In the genomic region with DNA sequence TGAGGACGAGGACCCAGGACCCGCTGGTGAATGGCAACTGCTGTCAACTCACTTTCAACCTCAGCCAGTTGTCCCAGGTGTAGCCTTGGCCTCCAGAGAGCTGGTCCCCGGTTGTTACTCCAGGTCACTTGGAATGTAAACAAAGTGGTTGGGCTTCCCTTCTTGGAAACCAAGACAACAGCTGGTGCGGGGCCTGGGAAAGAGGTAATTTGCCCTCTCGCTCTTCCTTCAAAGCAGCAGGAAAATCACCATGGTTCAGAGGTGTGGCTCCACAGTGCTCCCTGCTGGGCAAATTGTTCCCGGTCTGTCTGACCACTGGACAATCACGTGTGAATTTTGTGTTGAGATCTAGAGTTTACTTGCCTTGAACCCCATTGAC, we compare ENCODE assay signal across 8 cellular contexts. TPM values are rescaled to one million over a fixed set of nuclear protein-coding genes. Genes with fewer than 3 reads are reported as not detected.
DNase-seq lines count a peak whose midpoint lies in the region; ATAC-seq and TF ChIP-seq lines count a peak whose summit lies in the region.

No MANE protein-coding gene starts in this region.

- H3K4me1 ChIP-seq in heart right ventricle: peaks cover 0 to 4% (median 0%) of the 10 kb centered on the region in 9 donors
- H3K4me1 ChIP-seq in right atrium auricular region: no peaks in the 10 kb centered on the region
- no peaks in the 10 kb centered on the region for H3K4me1 ChIP-seq in CD8-positive, alpha-beta memory T cell (ENCODE audit: insufficient read depth, low read length)

- 46 to 48% methylated on average over 7 of the region's 7 CpGs for WGBS in heart right ventricle, 2 donors

- H3K27me3 Mint-ChIP-seq in CD8-positive, alpha-beta memory T cell: peaks cover 7 to 25% of the 10 kb centered on the region in 2 donors

- H3K36me3 ChIP-seq in heart right ventricle: no peaks in the 10 kb centered on the region
- no peaks in the 10 kb centered on the region for H3K36me3 ChIP-seq in right atrium auricular region
- H3K36me3 ChIP-seq in CD8-positive, alpha-beta memory T cell (ENCODE audit: insufficient read depth, low read length): no peaks in the 10 kb centered on the region

- peaks cover 0 to 4% (median 1%) of the 10 kb centered on the region in 3 donors for H3K4me1 Mint-ChIP-seq in CD8-positive, alpha-beta memory T cell

- H3K9me3 ChIP-seq in heart right ventricle (no peaks in the 10 kb centered on the region), right atrium auricular region (no peaks in the 10 kb centered on the region)
- H3K9me3 ChIP-seq in CD8-positive, alpha-beta memory T cell (ENCODE audit: low read length): no peaks in the 10 kb centered on the region

- TF ChIP-seq CTCF in heart right ventricle (IDR thresholded peaks at IDR 0.05) (peak in 7 of 9 donors; percentile 42 to 54 (median 47)), right atrium auricular region (IDR thresholded peaks at IDR 0.05) (peak in 1 of 2 donors; percentile 60), fibroblast of pulmonary artery (IDR thresholded peaks at IDR 0.05; ENCODE audit: low read length, missing control alignments) (peak; percentile 60)

- POLR2A ChIA-PET in CD8-positive, alpha-beta memory T cell (lab: Charles Lee): no interaction called here

- no peak overlapping the region for H3K4me3 ChIP-seq in heart right ventricle
- H3K4me3 ChIP-seq in right atrium auricular region: no peak overlapping the region
- H3K4me3 ChIP-seq in fibroblast of pulmonary artery (replicated peaks; ENCODE audit: low read depth, low read length): no peak overlapping the region
- H3K4me3 ChIP-seq in CD8-positive, alpha-beta memory T cell (ENCODE audit: low read length): no peak overlapping the region

- CTCF ChIA-PET in CD8-positive, alpha-beta memory T cell (lab: Charles Lee): no interaction called here

- H3K27ac ChIP-seq in heart right ventricle: no peak overlapping the region
- no peak overlapping the region for H3K27ac ChIP-seq in right atrium auricular region
- H3K27ac ChIP-seq in CD8-positive, alpha-beta memory T cell (ENCODE audit: low read depth, low read length): no peak overlapping the region

- no peaks in the 10 kb centered on the region for H3K36me3 Mint-ChIP-seq in CD8-positive, alpha-beta memory T cell

- H3K27me3 ChIP-seq in heart right ventricle (peaks cover 0 to 17% (median 4%) of the 10 kb centered on the region in 7 donors), right atrium auricular region (no peaks in the 10 kb centered on the region)
- H3K27me3 ChIP-seq in CD8-positive, alpha-beta memory T cell (ENCODE audit: insufficient read depth, low read length, poor library complexity, severe bottlenecking): no peaks in the 10 kb centered on the region

- peak in 1 of 2 donors; percentile 20 for DNase-seq in heart right ventricle
- no peak for DNase-seq in right atrium auricular region (ENCODE audit: low spot score)
- peak; percentile 20 for DNase-seq in NCI-H82 treated with DMSO at 0.1 percent for 48 hours (lab: John Stamatoyannopoulos, UW; ENCODE audit: unreplicated experiment)
- peak; percentile 51 for DNase-seq in fibroblast of pulmonary artery (ENCODE audit: low read depth)
- peak; percentile 51 for DNase-seq in stimulated activated CD8-positive, alpha-beta memory T cell treated with anti-CD3 and anti-CD28 coated beads, Interleukin-4, amount 100 ng/mL, for 48 hours
- DNase-seq in CD8-positive, alpha-beta memory T cell: no peak
- DNase-seq in NCI-H1436 (lab: John Stamatoyannopoulos, UW): no peak

- H3K4me3 Mint-ChIP-seq in CD8-positive, alpha-beta memory T cell: peak overlapping the region in 1 of 7 donors; percentile 16

- no peak overlapping the region for H3K27ac Mint-ChIP-seq in CD8-positive, alpha-beta memory T cell

- peak in 2 of 8 donors; percentile 40 to 42 for ATAC-seq in heart right ventricle
- ATAC-seq in HG03095 (IDR thresholded peaks at IDR 0.05; ENCODE audit: unreplicated experiment): no peak

- intact Hi-C loops in heart right ventricle (cut with DNase I): loop anchor here in 1 of 10 donors (10.0 kb wide), 1 partner anchor 820 kb away; no protein-coding TSS in a partner anchor

- no peaks in the 10 kb centered on the region for H3K9me3 Mint-ChIP-seq in CD8-positive, alpha-beta memory T cell

RNA-seq across cellular contexts. Expression of a gene that starts 15.0 kb away (rescaled TPM):
- 10 to 100 TPM in 2 of 10 donors, 1 to 10 TPM in 8; 2.8 to 25.8 (median 3.8) TPM for total RNA-seq in heart right ventricle
- 1 to 10 TPM in 1 of 2 donors, under 1 TPM in 1; 0.29 to 2.3 TPM for polyA plus RNA-seq in heart right ventricle
- 1 to 10 TPM in 1 of 2 donors, under 1 TPM in 1; 0.63 to 2.5 TPM for total RNA-seq in right atrium auricular region
- total RNA-seq in CD8-positive, alpha-beta memory T cell: not detected
- polyA plus RNA-seq in CD8-positive, alpha-beta memory T cell: 0.03 TPM

Comparison
In these comparisons a context has a peak if more than half of its experiments do, and no peak if none do; other contexts are left out.
1. DNase-seq: peak in NCI-H82 treated with DMSO at 0.1 percent for 48 hours (single experiment), fibroblast of pulmonary artery (single experiment) and stimulated activated CD8-positive, alpha-beta memory T cell treated with anti-CD3 and anti-CD28 coated beads, Interleukin-4, amount 100 ng/mL, for 48 hours (single experiment); none in right atrium auricular region (single experiment), CD8-positive, alpha-beta memory T cell (0 of 5) and NCI-H1436 (single experiment).